ENCODE assay signal across 9 cellular contexts in genomic region chr7:26284995-26285632, GRCh38. TPM values are rescaled to one million over a fixed set of nuclear protein-coding genes. Genes with fewer than 3 reads are reported as not detected.
DNase-seq lines count a peak whose midpoint lies in the region; ATAC-seq and TF ChIP-seq lines count a peak whose summit lies in the region.
"Had no signal": no experiment of that assay in that cellular context is flagged by ENCODE, and none has a peak within 500 bp of the region (broad histone marks: within the 10 kb centered on the region; RNA-seq: fewer than 3 reads in every experiment).

No MANE protein-coding gene starts in this region.

- intact Hi-C loops in PC-3 (cut with micrococcal nuclease): loop anchor here (2.0 to 5.0 kb wide), 2 partner anchors 194 to 208 kb away; no protein-coding TSS in a partner anchor
- intact Hi-C loops in right cardiac atrium (cut with DNase I): no loop called here

- no peaks in the 10 kb centered on the region for H3K9me2 ChIP-seq in PC-3 (replicated peaks; ENCODE audit: low read length)

- H3K27ac ChIP-seq in PC-3 (ENCODE audit: low read length) (no peak overlapping the region), endodermal cell (ENCODE audit: low read depth, low read length) (no peak overlapping the region), right cardiac atrium (ENCODE audit: low read length) (no peak overlapping the region)

- no peaks in the 10 kb centered on the region for H3K27me3 Mint-ChIP-seq in endodermal cell (ENCODE audit: insufficient read depth)

- H3K9me3 ChIP-seq in PC-3 (ENCODE audit: low read length) (no peaks in the 10 kb centered on the region), endodermal cell (ENCODE audit: control insufficient read depth, low read length) (no peaks in the 10 kb centered on the region), right cardiac atrium (ENCODE audit: control insufficient read depth, low read length) (no peaks in the 10 kb centered on the region)

- H3K9me3 Mint-ChIP-seq in endodermal cell: no peaks in the 10 kb centered on the region

- no TSS peak for BruUV-seq in PC-3 (replicated peaks; lab: Mats Ljungman, UMichigan)

- CTCF ChIA-PET in PC-3 (lab: Charles Lee): interaction anchor here (0.6 to 0.8 kb wide), 3 partner anchors 85 to 194 kb away, joined by 3 to 4 read pairs (median 3); no protein-coding TSS in a partner anchor

- ATAC-seq in GM18861 (IDR thresholded peaks at IDR 0.05; ENCODE audit: unreplicated experiment): peak; percentile 69
- peak; percentile 84 for ATAC-seq in PC-3
- ATAC-seq in HG02798 (IDR thresholded peaks at IDR 0.05; ENCODE audit: poor library complexity, unreplicated experiment): no peak
- ATAC-seq in right cardiac atrium: no peak
- ATAC-seq in HG03460 (IDR thresholded peaks at IDR 0.05; ENCODE audit: unreplicated experiment): no peak

- H3K4me3 Mint-ChIP-seq in endodermal cell: no peak overlapping the region

- H3K4me1 Mint-ChIP-seq in endodermal cell: peaks cover 3% of the 10 kb centered on the region

- H3K36me3 Mint-ChIP-seq in endodermal cell (ENCODE audit: low read depth): no peaks in the 10 kb centered on the region

- no peak overlapping the region for H3K4me2 ChIP-seq in PC-3 (ENCODE audit: low read length)

- H3F3A ChIP-seq in PC-3 (ENCODE audit: low read length, unreplicated experiment): no peaks in the 10 kb centered on the region

- no peaks in the 10 kb centered on the region for H4K20me1 ChIP-seq in PC-3 (ENCODE audit: low read length)

- H3K36me3 ChIP-seq in PC-3 (ENCODE audit: low read depth, low read length) (no peaks in the 10 kb centered on the region), endodermal cell (ENCODE audit: control insufficient read depth, insufficient read depth, low read length) (no peaks in the 10 kb centered on the region)

- no peak overlapping the region for H2AFZ ChIP-seq in PC-3 (ENCODE audit: low read length)

- POLR2A ChIA-PET in PC-3 (lab: Charles Lee; ENCODE audit: unreplicated experiment): interaction anchor here (0.7 kb wide), 1 partner anchor 674 kb away, joined by 3 read pairs; no protein-coding TSS in a partner anchor

- H3K27ac Mint-ChIP-seq in endodermal cell: no peak overlapping the region

- peak; percentile 51 for TF ChIP-seq CTCF in PC-3 (conservative IDR thresholded peaks at IDR 0.05; ENCODE audit: low read depth, low read length)
- TF ChIP-seq CTCF in endodermal cell (conservative IDR thresholded peaks at IDR 0.05): peak; percentile 39

- H3K79me2 ChIP-seq in PC-3 (ENCODE audit: low read length): no peaks in the 10 kb centered on the region

- no peak overlapping the region for H3K9ac ChIP-seq in PC-3 (ENCODE audit: low read length)
- no peak overlapping the region for H3K9ac ChIP-seq in endodermal cell (ENCODE audit: extremely low read depth, low read length, poor library complexity, severe bottlenecking)

- DNase-seq in COR-L47 (lab: John Stamatoyannopoulos, UW) (peak; percentile 7), PC-3 (peak; percentile 65), endodermal cell (no peak), NCI-H446 (lab: John Stamatoyannopoulos, UW) (no peak), right cardiac atrium (no peak)
- DNase-seq: NK-92 treated with Interleukin-12 subunit alpha and Interleukin-12 subunit beta, amount 100 ng/mL, for 24 hours had no signal

- H3K27me3 ChIP-seq in PC-3 (ENCODE audit: low read length) (no peaks in the 10 kb centered on the region), endodermal cell (ENCODE audit: control insufficient read depth, insufficient read depth, low read length, poor library complexity, severe bottlenecking) (no peaks in the 10 kb centered on the region), right cardiac atrium (ENCODE audit: control insufficient read depth, insufficient read depth) (no peaks in the 10 kb centered on the region)

- no peaks in the 10 kb centered on the region for H3K4me1 ChIP-seq in PC-3 (ENCODE audit: insufficient read depth, low read length)
- H3K4me1 ChIP-seq in endodermal cell (ENCODE audit: control insufficient read depth, insufficient read depth, low read length): no peaks in the 10 kb centered on the region
- H3K4me1 ChIP-seq in right cardiac atrium (ENCODE audit: control insufficient read depth, insufficient read depth, low read length): no peaks in the 10 kb centered on the region

- WGBS in endodermal cell (ENCODE audit: insufficient coverage in 1 of 2, insufficient read length in 1 of 2), 2 experiments: 88 to 90% methylated on average over 4 to 5 of the region's 5 CpGs
- 81% methylated on average over 5 of the region's 5 CpGs for WGBS in right cardiac atrium

- H3K4me3 ChIP-seq in PC-3 (ENCODE audit: low read length) (no peak overlapping the region), endodermal cell (ENCODE audit: low read length) (no peak overlapping the region), right cardiac atrium (ENCODE audit: low read length) (no peak overlapping the region)

RNA-seq across cellular contexts. Expression of gene SNX10, which starts 6.5 kb away (rescaled TPM):
- total RNA-seq in PC-3 (2014; rRNA removed) (6.2 and 7.9 TPM in 2 replicates), endodermal cell (10 to 100 TPM; 13.2 to 19.3 TPM), right cardiac atrium (1 to 10 TPM; 2.8 to 3.5 (median 2.9) TPM)
- polyA plus RNA-seq in endodermal cell (2013, experiment 1 of 2): 10.7 TPM
- 10.8 TPM for polyA plus RNA-seq in endodermal cell (2013, experiment 2 of 2)
- 1.3 TPM for polyA plus RNA-seq in right cardiac atrium

Comparison
In these comparisons a context has a peak if more than half of its experiments do, and no peak if none do; other contexts are left out.
1. DNase-seq: peak in COR-L47 (single experiment) and PC-3 (single experiment); none in endodermal cell (single experiment), NCI-H446 (0 of 2) and right cardiac atrium (0 of 3).
2. ATAC-seq: peak in GM18861 (single experiment) and PC-3 (single experiment); none in HG02798 (single experiment), right cardiac atrium (0 of 2) and HG03460 (single experiment).